Comparison of ENCODE assay signal across 6 cellular contexts in genomic region chr6:30741789-30742315, GRCh38. TPM values are rescaled to one million over a fixed set of nuclear protein-coding genes. Genes with fewer than 3 reads are reported as not detected.
DNase-seq lines count a peak whose midpoint lies in the region; ATAC-seq and TF ChIP-seq lines count a peak whose summit lies in the region.

No MANE protein-coding gene starts in this region.

- peak overlapping the region; percentile 100 for H3K27ac ChIP-seq in epithelial cell of prostate
- peak overlapping the region; percentile 89 to 98 (median 94) for H3K27ac ChIP-seq in spleen

- intact Hi-C loops in spleen (cut with DNase I; ENCODE audit: low total_unique reads), result loop anchor here (5.0 to 10.0 kb wide), 2 partner anchors 80 to 343 kb away; no protein-coding TSS in a partner anchor

- H3K4me3 ChIP-seq in spleen, result peak overlapping the region; percentile 74 to 94 (median 87)

- H3K27me3 ChIP-seq in spleen (replicated peaks in 1 of 7), result no peaks in the 10 kb centered on the region

- H3K4me1 ChIP-seq in spleen, result peaks cover 32 to 91% (median 74%) of the 10 kb centered on the region in 6 donors

- no peak for TF ChIP-seq POLR2A in spleen (IDR thresholded peaks at IDR 0.05)

- no peak for ATAC-seq in HG03521 (IDR thresholded peaks at IDR 0.05; ENCODE audit: unreplicated experiment)

- peak in 1 of 11 experiments; percentile 6 for TF ChIP-seq CTCF in spleen (IDR thresholded peaks at IDR 0.05 in 8 of 11, conservative IDR thresholded peaks at IDR 0.05 in 3 of 11)

- DNase-seq in activated T-cell treated with anti-CD3 and anti-CD28 coated beads for 4 hours (peak; percentile 67), epithelial cell of prostate (ENCODE audit: low read depth, low spot score) (no peak), spleen (peak; percentile 80), NCI-H69 (lab: John Stamatoyannopoulos, UW) (no peak)
- DNase-seq in activated T-cell treated with anti-CD3 and anti-CD28 coated beads, Interleukin-2, amount 50 U/mL, for 1 hour, result no peak

- no peaks in the 10 kb centered on the region for H3K9me3 ChIP-seq in spleen

- H3K36me3 ChIP-seq in spleen, result peaks cover 5 to 48% (median 33%) of the 10 kb centered on the region in 6 donors

- 8 to 21% (median 11%) methylated on average over 8 to 13 of the region's 13 CpGs for WGBS in spleen, 5 donors

RNA-seq across cellular contexts. Expression of gene FLOT1, which starts 0.6 kb away (rescaled TPM):
- 100 to 1,000 TPM; 125 to 205 (median 170) TPM for total RNA-seq in spleen
- 100 to 1,000 TPM; 116 to 178 (median 116) TPM for polyA plus RNA-seq in spleen

RNA-seq across cellular contexts. Expression of gene IER3, which starts 2.5 kb away (rescaled TPM):
- total RNA-seq in spleen, result 10 to 100 TPM; 29.8 to 62.2 (median 41.7) TPM
- 10 to 100 TPM; 19.8 to 29.4 (median 25.7) TPM for polyA plus RNA-seq in spleen

RNA-seq across cellular contexts. Expression of gene TUBB, which starts 21.7 kb away (rescaled TPM):
- total RNA-seq in spleen, result 100 to 1,000 TPM; 189 to 344 (median 272) TPM
- polyA plus RNA-seq in spleen, result 100 to 1,000 TPM; 109 to 203 (median 182) TPM

RNA-seq across cellular contexts. Expression of gene MDC1, which starts 24.8 kb away (rescaled TPM):
- 10 to 100 TPM; 20.8 to 47.7 (median 39.0) TPM for total RNA-seq in spleen
- polyA plus RNA-seq in spleen, result 10 to 100 TPM in 2 of 3 donors, 1 to 10 TPM in 1; 7.8 to 18.2 (median 16.5) TPM

RNA-seq across cellular contexts. Expression of gene NRM, which starts 51.1 kb away (rescaled TPM):
- 10 to 100 TPM in 6 of 7 donors, 1 to 10 TPM in 1; 9.8 to 13.8 (median 11.0) TPM for total RNA-seq in spleen
- 10 to 100 TPM; 14.1 to 19.6 (median 17.7) TPM for polyA plus RNA-seq in spleen

Comparison
In these comparisons a context has a peak if more than half of its experiments do, and no peak if none do; other contexts are left out.
1. DNase-seq: peak in activated T-cell treated with anti-CD3 and anti-CD28 coated beads for 4 hours (single experiment) and spleen (single experiment); none in activated T-cell treated with anti-CD3 and anti-CD28 coated beads, Interleukin-2, amount 50 U/mL, for 1 hour (single experiment), epithelial cell of prostate (single experiment) and NCI-H69 (single experiment).